Comparison of ENCODE assay signal across 8 cellular contexts in the genomic region with DNA sequence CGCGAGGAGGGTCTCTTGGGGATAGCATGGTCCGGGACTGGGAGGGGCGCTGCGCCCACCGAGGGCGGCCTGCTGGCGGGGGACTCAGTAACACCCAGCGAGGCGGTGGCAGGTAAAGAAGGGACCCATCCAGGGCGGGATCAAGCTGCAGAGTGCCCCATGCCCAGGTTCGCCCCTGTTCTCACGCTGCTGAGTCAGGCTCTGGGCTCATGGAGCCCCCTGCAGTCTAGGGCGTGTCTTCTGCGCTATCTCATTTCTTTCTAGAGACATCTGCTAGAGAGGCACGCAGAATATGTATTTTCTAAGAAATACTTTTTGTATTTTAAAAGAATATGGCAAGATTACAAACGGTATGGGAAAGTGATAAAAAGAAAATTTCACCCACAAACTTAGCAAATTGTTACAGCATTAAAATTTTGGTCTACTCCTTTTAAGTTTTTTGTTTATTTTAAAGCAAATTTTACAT. TPM values are rescaled to one million over a fixed set of nuclear protein-coding genes. Genes with fewer than 3 reads are reported as not detected.
DNase-seq lines count a peak whose midpoint lies in the region; ATAC-seq, FAIRE-seq and TF ChIP-seq lines count a peak whose summit lies in the region.

No MANE protein-coding gene starts in this region.

- H3K9ac ChIP-seq in K562 (ENCODE audit: insufficient read depth in 1 of 2, low read depth in 2 of 2, low read length in 2 of 2) = peak overlapping the region; percentile 31 to 34

- peak; percentile 79 for FAIRE-seq in K562 (lab: Jason Lieb, UNC)

- H3K27ac Mint-ChIP-seq in stimulated activated naive B cell treated with anti-CD40 and anti-IgM and Interleukin-4, amounts not matched to agents 10 μg/mL and 1 μg/mL and 100 μg/mL, for 72 hours = no peak overlapping the region

- peak; percentile 23; the same call in 1 of the 2 replicates for TF ChIP-seq EP300 in K562 (IDR thresholded peaks at IDR 0.05; ENCODE audit: low read length)

- TF ChIP-seq CTCF in GM12874 (IDR thresholded peaks at IDR 0.05; ENCODE audit: insufficient read depth, low read depth, low read length) (peak; percentile 44), K562 (IDR thresholded peaks at IDR 0.05 in 2 of 3, conservative IDR thresholded peaks at IDR 0.05 in 1 of 3; ENCODE audit: insufficient read depth in 2 of 3, low read depth in 1 of 3, low read length in 3 of 3) (peak in 2 of 3 experiments; percentile 5 to 14; a peak in 1 of 6 replicates)

- peaks cover 12 to 29% of the 10 kb centered on the region in 2 donors for H3K4me1 Mint-ChIP-seq in stimulated activated naive B cell treated with anti-CD40 and anti-IgM and Interleukin-4, amounts not matched to agents 10 μg/mL and 1 μg/mL and 100 μg/mL, for 72 hours

- H3K9me1 ChIP-seq in K562 (ENCODE audit: control insufficient read depth, insufficient read depth, low read length) = no peaks in the 10 kb centered on the region

- CTCF ChIA-PET in K562 (lab: Yijun Ruan, JAX; ENCODE audit: low intra/inter-chr PET ratio) = no interaction called here

- H3K9me3 ChIP-seq in K562 (replicated peaks; ENCODE audit: control insufficient read depth, insufficient read depth, low read depth, low read length) = no peaks in the 10 kb centered on the region

- H3K27ac ChIP-seq in K562 (ENCODE audit: extremely low read depth, low read depth, low read length) = peak overlapping the region; percentile 64

- no peak for TF ChIP-seq RAD21 in K562 (CRISPR knock-in tag; conservative IDR thresholded peaks at IDR 0.05 in 1 of 2, IDR thresholded peaks at IDR 0.05 in 1 of 2)

- peak overlapping the region; percentile 78 to 79 for H3K4me3 Mint-ChIP-seq in stimulated activated naive B cell treated with anti-CD40 and anti-IgM and Interleukin-4, amounts not matched to agents 10 μg/mL and 1 μg/mL and 100 μg/mL, for 72 hours

- H3K9me3 Mint-ChIP-seq in stimulated activated naive B cell treated with anti-CD40 and anti-IgM and Interleukin-4, amounts not matched to agents 10 μg/mL and 1 μg/mL and 100 μg/mL, for 72 hours = no peaks in the 10 kb centered on the region

- ATAC-seq in HG02973 (IDR thresholded peaks at IDR 0.05; ENCODE audit: unreplicated experiment) = peak; percentile 32
- peak; percentile 94 for ATAC-seq in K562
- ATAC-seq in stimulated activated naive B cell treated with anti-CD40 and anti-IgM and Interleukin-4, amounts not matched to agents 10 μg/mL and 1 μg/mL and 100 μg/mL, for 72 hours (replicated peaks) = peak; percentile 46 to 58

- in situ Hi-C loops in K562 (cut with MboI) = no loop called here

- H2AFZ ChIP-seq in K562 (ENCODE audit: low read depth, low read length) = peak overlapping the region; percentile 94

- H3K4me3 ChIP-seq in K562 = no peak overlapping the region

- H3K27me3 Mint-ChIP-seq in stimulated activated naive B cell treated with anti-CD40 and anti-IgM and Interleukin-4, amounts not matched to agents 10 μg/mL and 1 μg/mL and 100 μg/mL, for 72 hours = peaks cover 43 to 57% of the 10 kb centered on the region in 2 donors

- H3K36me3 Mint-ChIP-seq in stimulated activated naive B cell treated with anti-CD40 and anti-IgM and Interleukin-4, amounts not matched to agents 10 μg/mL and 1 μg/mL and 100 μg/mL, for 72 hours = no peaks in the 10 kb centered on the region

- intact Hi-C loops in K562 (cut with micrococcal nuclease) = no loop called here

- WGBS in K562 (ENCODE audit: insufficient coverage, low coverage, missing lambda C conversion rate) = 24% methylated on average over 17 of the region's 17 CpGs

- H3K36me3 ChIP-seq in K562 (ENCODE audit: control insufficient read depth, insufficient read depth, low read length) = no peaks in the 10 kb centered on the region

- POLR2A ChIA-PET in K562 (lab: Yijun Ruan, JAX) = no interaction called here

- H3K79me2 ChIP-seq in K562 (ENCODE audit: control insufficient read depth, insufficient read depth, low read length) = no peaks in the 10 kb centered on the region

- no peaks in the 10 kb centered on the region for H4K20me1 ChIP-seq in K562 (replicated peaks; ENCODE audit: control insufficient read depth, insufficient read depth, low read length)

- TF ChIP-seq POLR2A in K562 (conservative IDR thresholded peaks at IDR 0.05) = no peak

- H3K4me2 ChIP-seq in K562 (ENCODE audit: insufficient read depth, low read length) = peak overlapping the region; percentile 40; the same call in 1 of the 2 replicates

- peaks cover 0 to 3% of the 10 kb centered on the region in 2 experiments; a peak in 2 of 5 replicates for H3K27me3 ChIP-seq in K562 (ENCODE audit: control insufficient read depth in 2 of 2, insufficient read depth in 2 of 2, low read length in 2 of 2)

- H3K4me1 ChIP-seq in K562 (replicated peaks in 1 of 2; ENCODE audit: control insufficient read depth in 2 of 2, insufficient read depth in 2 of 2, low read length in 2 of 2) = peaks cover 9 to 19% of the 10 kb centered on the region in 2 experiments; a peak in 4 of 5 replicates

- no TSS peak for BruUV-seq in K562 (replicated peaks; lab: Mats Ljungman, UMichigan)

- peak; percentile 65 for DNase-seq in A172 (ENCODE audit: low spot score)
- DNase-seq in NCI-H526 (lab: John Stamatoyannopoulos, UW) = peak; percentile 17 to 66
- DNase-seq in K562 (ENCODE audit: extremely low read depth in 1 of 4, low spot score in 3 of 4) = peak; percentile 64 to 77 (median 68)
- peak; percentile 74 for DNase-seq in islet precursor cell
- DNase-seq in stimulated activated naive B cell treated with anti-CD40 and anti-IgM and Interleukin-4, amounts not matched to agents 10 μg/mL and 1 μg/mL and 100 μg/mL, for 72 hours = no peak
- DNase-seq in inferior parietal cortex (ENCODE audit: extremely low spot score) = no peak

TF ChIP-seq in K562, 482 proteins besides CTCF, POLR2A, EP300 and RAD21 (continues in another document):
- peak; percentile 48 for TF ChIP-seq RBFOX2 (IDR thresholded peaks at IDR 0.05; ENCODE audit: low read depth, low read length)
- TF ChIP-seq MYNN (IDR thresholded peaks at IDR 0.05) = 0 out of 2 replicates have a peak, but pooled peaks have one; percentile 40
- TF ChIP-seq MYNN (CRISPR knock-in tag; IDR thresholded peaks at IDR 0.05) = no peak
- 0 out of 2 replicates have a peak, but pooled peaks have one; percentile 24 for TF ChIP-seq MTA2 (IDR thresholded peaks at IDR 0.05; ENCODE audit: low read depth)
- peak; percentile 19 for TF ChIP-seq TAF9B (IDR thresholded peaks at IDR 0.05; ENCODE audit: partially characterized antibody)
- TF ChIP-seq ARNT (IDR thresholded peaks at IDR 0.05) = no peak
- TF ChIP-seq TBL1XR1 (IDR thresholded peaks at IDR 0.05; ENCODE audit: low read length in 2 of 2) = no peak

RNA-seq across cellular contexts. Expression of gene EPDR1, which starts 0.9 kb away (rescaled TPM):
- 51.9 and 64.0 TPM in 2 replicates for total RNA-seq in A172 (2014; rRNA removed; shearing (Covaris generic))
- total RNA-seq in K562 (2011; cell fraction: chromatin; rRNA removed; ENCODE audit: low replicate concordance) = not detected in 2 replicates
- not detected in 2 replicates for total RNA-seq in K562 (2011; cell fraction: nucleolus; rRNA removed)
- total RNA-seq in K562 (2011; cell fraction: nucleoplasm; rRNA removed) = not detected in 2 replicates
- total RNA-seq in K562 (2014; rRNA removed) = not detected in 2 replicates
- not detected in 2 replicates for total RNA-seq in K562 (2014; rRNA removed; fragmentation: Illumina TruSeq; extraction: Trizol)
- not detected in 2 replicates for total RNA-seq in K562 (2015; rRNA removed; fragmentation: Illumina TruSeq; extraction: Trizol)
- 0.11 and 0.22 TPM in 2 replicates for total RNA-seq in K562 (2021)
- polyA plus RNA-seq in K562 (2011; rRNA removed) = not detected in 2 replicates
- polyA plus RNA-seq in K562 (2011; cell fraction: cytosol; rRNA removed) = not detected in 2 replicates
- polyA plus RNA-seq in K562 (2011; cell fraction: nucleus; rRNA removed) = not detected in 2 replicates
- not detected in 2 replicates for polyA plus RNA-seq in K562 (2012)
- not detected in 2 replicates for polyA plus RNA-seq in K562 (2014; fragmentation: Illumina TruSeq; extraction: Trizol)
- polyA plus RNA-seq in K562 (2014; fragmentation: Nextera tagmentation; extraction: Ambion mirVana) = under 1 TPM in 1 of 2 experiments, not detected in 1; 0.01 TPM
- not detected in 2 replicates for polyA plus RNA-seq in K562 (2014; rRNA removed)
- not detected in 2 replicates for polyA minus RNA-seq in K562 (2011; rRNA and poly(A)+ RNA removed)
- polyA minus RNA-seq in K562 (2011; cell fraction: cytosol; rRNA and poly(A)+ RNA removed) = not detected in 2 replicates
- polyA minus RNA-seq in K562 (2011; cell fraction: nucleus; rRNA and poly(A)+ RNA removed) = not detected in 2 replicates

RNA-seq across cellular contexts. Expression of gene SFRP4, which starts 4.8 kb away (rescaled TPM):
- 0.84 TPM in 1 of 2 replicates, not detected in the other for total RNA-seq in A172 (2014; rRNA removed; shearing (Covaris generic))
- not detected in 2 replicates for total RNA-seq in K562 (2011; cell fraction: chromatin; rRNA removed; ENCODE audit: low replicate concordance)
- total RNA-seq in K562 (2011; cell fraction: nucleolus; rRNA removed) = not detected in 2 replicates
- total RNA-seq in K562 (2011; cell fraction: nucleoplasm; rRNA removed) = not detected in 2 replicates
- total RNA-seq in K562 (2014; rRNA removed) = not detected in 2 replicates
- not detected in 2 replicates for total RNA-seq in K562 (2014; rRNA removed; fragmentation: Illumina TruSeq; extraction: Trizol)
- total RNA-seq in K562 (2015; rRNA removed; fragmentation: Illumina TruSeq; extraction: Trizol) = not detected in 2 replicates
- not detected in 2 replicates for total RNA-seq in K562 (2021)
- not detected in 2 replicates for polyA plus RNA-seq in K562 (2011; rRNA removed)
- not detected in 2 replicates for polyA plus RNA-seq in K562 (2011; cell fraction: cytosol; rRNA removed)
- not detected in 2 replicates for polyA plus RNA-seq in K562 (2011; cell fraction: nucleus; rRNA removed)
- polyA plus RNA-seq in K562 (2012) = not detected in 2 replicates
- not detected in 2 replicates for polyA plus RNA-seq in K562 (2014; fragmentation: Illumina TruSeq; extraction: Trizol)
- polyA plus RNA-seq in K562 (2014; fragmentation: Nextera tagmentation; extraction: Ambion mirVana) = not detected
- polyA plus RNA-seq in K562 (2014; rRNA removed) = 0.05 TPM in 1 of 2 replicates, not detected in the other
- not detected in 2 replicates for polyA minus RNA-seq in K562 (2011; rRNA and poly(A)+ RNA removed)
- polyA minus RNA-seq in K562 (2011; cell fraction: cytosol; rRNA and poly(A)+ RNA removed) = not detected in 2 replicates
- polyA minus RNA-seq in K562 (2011; cell fraction: nucleus; rRNA and poly(A)+ RNA removed) = not detected in 2 replicates

Comparison
In these comparisons a context has a peak if more than half of its experiments do, and no peak if none do; other contexts are left out.
1. DNase-seq: peak in A172 (single experiment), NCI-H526 (2 of 2), K562 (4 of 4) and islet precursor cell (single experiment); none in stimulated activated naive B cell treated with anti-CD40 and anti-IgM and Interleukin-4, amounts not matched to agents 10 μg/mL and 1 μg/mL and 100 μg/mL, for 72 hours (single experiment) and inferior parietal cortex (single experiment).
2. ATAC-seq: peak in every context shown above with its lines; median percentile 94 in K562; 52 in stimulated activated naive B cell treated with anti-CD40 and anti-IgM and Interleukin-4, amounts not matched to agents 10 μg/mL and 1 μg/mL and 100 μg/mL, for 72 hours; 32 in HG02973.
3. RNA of gene EPDR1, which starts 0.9 kb away (total RNA-seq): 51.9 to 64.0 TPM in A172; 0.11 to 0.22 TPM in K562; every median in the first group is over 10 times any median in the second.